31 cellular contexts compared by ENCODE assay signal in genomic region chr12:12326262-12326661, GRCh38.
"Had no signal": no experiment of that assay in that cellular context is flagged by ENCODE, and none has a peak within 500 bp of the region (broad histone marks: within the 10 kb centered on the region; RNA-seq: fewer than 3 reads in every experiment).

No MANE protein-coding gene starts in this region.

- H3K4me1 ChIP-seq: breast epithelium, colonic mucosa, foreskin keratinocyte had no signal

- H3K27ac Mint-ChIP-seq: activated CD8-positive, alpha-beta T cell treated with anti-CD3 and anti-CD28 coated beads for 36 hours; activated naive CD4-positive, alpha-beta T cell treated with anti-CD3 and anti-CD28 coated beads for 36 hours; activated naive CD4-positive, alpha-beta T cell treated with anti-CD3 and anti-CD28 coated beads, Interleukin-2, amount 50 U/mL, for 72 hours; activated naive CD8-positive, alpha-beta T cell treated with anti-CD3 and anti-CD28 coated beads, Interleukin-2, amount 10 ng/mL, durations not matched to agents 7 days and 5 days; activated T-helper 17 cell treated with anti-CD3 and anti-CD28 coated beads, Interleukin-2, amount 50 U/mL, for 72 hours; brain; endodermal cell; T-helper 17 cell; T-helper 2 cell treated with Interferon-gamma antibody and Interleukin-4, amounts not matched to agents 5 μg/mL and 100 μg/mL, for 36 hours had no signal

- H3K27me3 Mint-ChIP-seq: activated CD8-positive, alpha-beta T cell treated with anti-CD3 and anti-CD28 coated beads for 36 hours; activated T-helper 17 cell treated with anti-CD3 and anti-CD28 coated beads, Interleukin-2, amount 50 U/mL, for 72 hours; brain had no signal

- H3K4me3 Mint-ChIP-seq: activated CD8-positive, alpha-beta T cell treated with anti-CD3 and anti-CD28 coated beads for 36 hours; activated naive CD4-positive, alpha-beta T cell treated with anti-CD3 and anti-CD28 coated beads for 36 hours; activated naive CD8-positive, alpha-beta T cell treated with anti-CD3 and anti-CD28 coated beads, Interleukin-2, amount 10 ng/mL, durations not matched to agents 7 days and 5 days; activated T-cell treated with anti-CD3 and anti-CD28 coated beads, Interleukin-2, amount 50 U/mL, for 4 hours; activated T-helper 17 cell treated with anti-CD3 and anti-CD28 coated beads, Interleukin-2, amount 50 U/mL, for 72 hours; brain; endodermal cell; T-helper 17 cell; T-helper 2 cell treated with Interferon-gamma antibody and Interleukin-4, amounts not matched to agents 5 μg/mL and 100 μg/mL, for 36 hours had no signal

- DNase-seq: activated CD4-positive, alpha-beta T cell treated with anti-CD3 and anti-CD28 coated beads for 1 hour; activated CD4-positive, alpha-beta T cell treated with anti-CD3 and anti-CD28 coated beads for 4 hours; activated CD4-positive, alpha-beta T cell treated with anti-CD3 and anti-CD28 coated beads, Interleukin-2, amount 50 U/mL, for 1 hour; activated CD4-positive, alpha-beta T cell treated with anti-CD3 and anti-CD28 coated beads, Interleukin-2, amount 50 U/mL, for 48 hours; activated CD8-positive, alpha-beta memory T cell treated with anti-CD3 and anti-CD28 coated beads for 24 hours; activated CD8-positive, alpha-beta T cell treated with anti-CD3 and anti-CD28 coated beads for 36 hours; activated effector memory CD4-positive, alpha-beta T cell treated with Interleukin-2 at 50 U/mL for 16 hours; activated gamma-delta T cell treated with Interleukin-2 at 50 U/mL for 16 hours; activated naive CD4-positive, alpha-beta T cell treated with anti-CD3 and anti-CD28 coated beads for 36 hours; activated naive CD8-positive, alpha-beta T cell treated with anti-CD3 and anti-CD28 coated beads, Interleukin-2, amount 10 ng/mL, durations not matched to agents 7 days and 5 days; activated T-cell treated with anti-CD3 and anti-CD28 coated beads, Interleukin-2, amount 50 U/mL, for 4 hours; central memory CD4-positive, alpha-beta T cell; cerebellar nuclear complex; colonic mucosa; effector CD8-positive, alpha-beta T cell; endodermal cell; foreskin keratinocyte; gastrocnemius medialis; glutamatergic neuron; heart left ventricle; T-helper 1 cell; T-helper 17 cell; T1000 had no signal

- ATAC-seq: activated CD8-positive, alpha-beta T cell treated with anti-CD3 and anti-CD28 coated beads for 36 hours; activated naive CD4-positive, alpha-beta T cell treated with anti-CD3 and anti-CD28 coated beads, Interleukin-2, amount 50 U/mL, for 72 hours; activated T-cell treated with anti-CD3 and anti-CD28 coated beads, Interleukin-2, amount 50 U/mL, for 4 hours; activated T-helper 17 cell treated with anti-CD3 and anti-CD28 coated beads, Interleukin-2, amount 50 U/mL, for 72 hours; esophagus mucosa; foreskin keratinocyte; gastrocnemius medialis; heart left ventricle; T-helper 17 cell had no signal

- H3K27me3 ChIP-seq: ascending aorta, breast epithelium, cardiac muscle cell, colonic mucosa, foreskin keratinocyte, gastrocnemius medialis, heart left ventricle had no signal

- H3K9me3 ChIP-seq: ascending aorta, breast epithelium, colonic mucosa, gastrocnemius medialis, heart left ventricle had no signal

- H3K4me3 ChIP-seq: ascending aorta, breast epithelium, cardiac muscle cell, colonic mucosa, gastrocnemius medialis, heart left ventricle had no signal

- H3K36me3 Mint-ChIP-seq: activated naive CD4-positive, alpha-beta T cell treated with anti-CD3 and anti-CD28 coated beads, Interleukin-2, amount 50 U/mL, for 72 hours; activated naive CD8-positive, alpha-beta T cell treated with anti-CD3 and anti-CD28 coated beads, Interleukin-2, amount 10 ng/mL, durations not matched to agents 7 days and 5 days; brain had no signal

- H3K9me3 Mint-ChIP-seq: activated CD8-positive, alpha-beta T cell treated with anti-CD3 and anti-CD28 coated beads for 36 hours; activated naive CD4-positive, alpha-beta T cell treated with anti-CD3 and anti-CD28 coated beads for 36 hours; activated naive CD4-positive, alpha-beta T cell treated with anti-CD3 and anti-CD28 coated beads, Interleukin-2, amount 50 U/mL, for 72 hours; activated naive CD8-positive, alpha-beta T cell treated with anti-CD3 and anti-CD28 coated beads, Interleukin-2, amount 10 ng/mL, durations not matched to agents 7 days and 5 days; activated T-cell treated with anti-CD3 and anti-CD28 coated beads, Interleukin-2, amount 50 U/mL, for 4 hours; activated T-helper 17 cell treated with anti-CD3 and anti-CD28 coated beads, Interleukin-2, amount 50 U/mL, for 72 hours; T-helper 2 cell treated with Interferon-gamma antibody and Interleukin-4, amounts not matched to agents 5 μg/mL and 100 μg/mL, for 36 hours had no signal

- H3K27ac ChIP-seq: ascending aorta, breast epithelium, cardiac muscle cell, colonic mucosa, foreskin keratinocyte, gastrocnemius medialis had no signal

- H3K36me3 ChIP-seq: breast epithelium, cardiac muscle cell, colonic mucosa, gastrocnemius medialis had no signal
